Comparison of ENCODE assay signal across 1 cellular context in the genomic region with DNA sequence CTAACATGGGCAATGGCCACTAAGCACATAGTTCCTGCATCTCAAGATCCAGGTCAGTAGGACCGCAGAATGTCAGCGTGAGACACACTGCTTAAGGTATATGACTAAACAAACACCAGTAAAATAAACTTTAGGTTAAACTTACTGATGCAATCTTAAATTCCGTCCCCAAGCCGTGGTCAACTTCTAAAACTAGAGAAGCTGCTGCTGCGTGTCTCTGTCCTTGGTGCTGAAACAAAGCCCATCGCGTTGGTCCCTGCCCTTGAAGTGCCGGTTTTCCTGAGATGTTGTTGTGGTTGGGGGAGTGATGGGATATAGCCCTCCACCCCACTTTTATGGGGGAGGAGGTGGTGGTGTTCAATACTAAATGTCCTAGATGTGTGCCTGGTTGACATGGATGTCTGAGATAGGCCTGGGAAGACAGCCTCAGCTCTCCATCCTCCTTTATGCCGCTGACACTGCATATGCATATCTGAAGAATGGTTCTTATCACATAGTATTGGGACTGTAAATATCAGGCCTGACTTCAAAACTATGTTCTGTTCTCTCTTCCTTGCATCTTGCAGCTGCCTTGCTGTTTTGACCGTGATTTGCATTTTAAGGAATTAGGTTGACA.
TF ChIP-seq lines count a peak whose summit lies in the region.

No MANE protein-coding gene starts in this region.

TF ChIP-seq in K562, 482 proteins besides CTCF, POLR2A, EP300 and RAD21 (continued from another document and continues in another):
- TF ChIP-seq VEZF1 (CRISPR knock-in tag; IDR thresholded peaks at IDR 0.05): no peak
- TF ChIP-seq NCOA1 (IDR thresholded peaks at IDR 0.05; ENCODE audit: low read depth): peak; percentile 50; the same call in 1 of the 2 replicates
- TF ChIP-seq ZNF644 (tag; IDR thresholded peaks at IDR 0.05; ENCODE audit: low read depth): peak; percentile 82
- no peak for TF ChIP-seq HNRNPH1 (optimal IDR thresholded peaks at IDR 0.05; ENCODE audit: low read depth, low read length)
- no peak for TF ChIP-seq SMAD2 (IDR thresholded peaks at IDR 0.05; ENCODE audit: low read depth, low read length)
- no peak for TF ChIP-seq ARHGAP35 (IDR thresholded peaks at IDR 0.05; ENCODE audit: partially characterized antibody)
- TF ChIP-seq ZNF511 (CRISPR knock-in tag; IDR thresholded peaks at IDR 0.05): peak; percentile 64; the same call in 1 of the 2 replicates
- TF ChIP-seq PML (IDR thresholded peaks at IDR 0.05; ENCODE audit: low read length): no peak
- peak; percentile 39; the same call in 1 of the 2 replicates for TF ChIP-seq HMBOX1 (IDR thresholded peaks at IDR 0.05)
- TF ChIP-seq ZNF551 (CRISPR knock-in tag; IDR thresholded peaks at IDR 0.05): no peak
- TF ChIP-seq CBFB (CRISPR knock-in tag; IDR thresholded peaks at IDR 0.05): no peak
- no peak for TF ChIP-seq JUND (IDR thresholded peaks at IDR 0.05; ENCODE audit: borderline replicate concordance, low read depth, low read length)
- peak; percentile 54; the same call in 2 of the 3 replicates for TF ChIP-seq JUND (tag; IDR thresholded peaks at IDR 0.05; ENCODE audit: borderline replicate concordance, low read depth, low read length)
- no peak for TF ChIP-seq JUN (IDR thresholded peaks at IDR 0.05; ENCODE audit: borderline replicate concordance, low read depth, low read length)
- TF ChIP-seq JUN (CRISPR knock-in tag; IDR thresholded peaks at IDR 0.05; ENCODE audit: borderline replicate concordance): no peak
- TF ChIP-seq MAZ (CRISPR knock-in tag; conservative IDR thresholded peaks at IDR 0.05 in 1 of 2, IDR thresholded peaks at IDR 0.05 in 1 of 2): peak in 1 of 2 experiments; percentile 66; a peak in 2 of 4 replicates
- no peak for TF ChIP-seq ZFX (CRISPR knock-in tag; IDR thresholded peaks at IDR 0.05)
- TF ChIP-seq ETS1 (conservative IDR thresholded peaks at IDR 0.05; ENCODE audit: control insufficient read depth, low read depth, low read length): no peak
- peak; percentile 79; the same call in 1 of the 2 replicates for TF ChIP-seq DMBX1 (CRISPR knock-in tag; IDR thresholded peaks at IDR 0.05; ENCODE audit: borderline replicate concordance)
- no peak; the same call in none of the 2 replicates for TF ChIP-seq ZNF197 (CRISPR knock-in tag; IDR thresholded peaks at IDR 0.05; ENCODE audit: low read depth)
- TF ChIP-seq ZNF444 (CRISPR knock-in tag; IDR thresholded peaks at IDR 0.05): no peak
- TF ChIP-seq PREB (CRISPR knock-in tag; IDR thresholded peaks at IDR 0.05): no peak
- TF ChIP-seq RB1 (IDR thresholded peaks at IDR 0.05; ENCODE audit: low read depth): no peak
- no peak for TF ChIP-seq SUPT5H (IDR thresholded peaks at IDR 0.05)
- no peak for TF ChIP-seq E2F5 (CRISPR knock-in tag; IDR thresholded peaks at IDR 0.05)
- TF ChIP-seq ZNF324 (CRISPR knock-in tag; IDR thresholded peaks at IDR 0.05): no peak
- TF ChIP-seq KDM1A (IDR thresholded peaks at IDR 0.05): no peak
- TF ChIP-seq CBX8 (IDR thresholded peaks at IDR 0.05; ENCODE audit: borderline replicate concordance, extremely low read depth, low read depth, low read length, poor library complexity, severe bottlenecking): no peak
- no peak for TF ChIP-seq DNMT1 (IDR thresholded peaks at IDR 0.05)
- peak in 1 of 2 experiments; percentile 94 for TF ChIP-seq AFF1 (IDR thresholded peaks at IDR 0.05; ENCODE audit: low read depth in 1 of 2, partially characterized antibody in 2 of 2)
- no peak for TF ChIP-seq GTF3C2 (IDR thresholded peaks at IDR 0.05; ENCODE audit: borderline replicate concordance, extremely low read depth, insufficient read length)
- no peak for TF ChIP-seq ZNF212 (CRISPR knock-in tag; IDR thresholded peaks at IDR 0.05)
- TF ChIP-seq, protein P1, sequence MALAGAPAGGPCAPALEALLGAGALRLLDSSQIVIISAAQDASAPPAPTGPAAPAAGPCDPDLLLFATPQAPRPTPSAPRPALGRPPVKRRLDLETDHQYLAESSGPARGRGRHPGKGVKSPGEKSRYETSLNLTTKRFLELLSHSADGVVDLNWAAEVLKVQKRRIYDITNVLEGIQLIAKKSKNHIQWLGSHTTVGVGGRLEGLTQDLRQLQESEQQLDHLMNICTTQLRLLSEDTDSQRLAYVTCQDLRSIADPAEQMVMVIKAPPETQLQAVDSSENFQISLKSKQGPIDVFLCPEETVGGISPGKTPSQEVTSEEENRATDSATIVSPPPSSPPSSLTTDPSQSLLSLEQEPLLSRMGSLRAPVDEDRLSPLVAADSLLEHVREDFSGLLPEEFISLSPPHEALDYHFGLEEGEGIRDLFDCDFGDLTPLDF (CRISPR knock-in tag; IDR thresholded peaks at IDR 0.05): peak; percentile 52; the same call in 1 of the 2 replicates
- peak; percentile 75; the same call in 1 of the 2 replicates for TF ChIP-seq ZNF584 (CRISPR knock-in tag; IDR thresholded peaks at IDR 0.05; ENCODE audit: low read depth)
- TF ChIP-seq IRF9 (tag; IDR thresholded peaks at IDR 0.05): peak; percentile 35; the same call in 1 of the 2 replicates
- no peak for TF ChIP-seq DIDO1 (tag; IDR thresholded peaks at IDR 0.05; ENCODE audit: low read depth)
- TF ChIP-seq ETV6 (IDR thresholded peaks at IDR 0.05; ENCODE audit: borderline replicate concordance in 1 of 2, low read depth in 2 of 2, low read length in 1 of 2): no peak
- TF ChIP-seq ETV6 (CRISPR knock-in tag; IDR thresholded peaks at IDR 0.05; ENCODE audit: borderline replicate concordance): no peak
- TF ChIP-seq BDP1 (IDR thresholded peaks at IDR 0.05; ENCODE audit: insufficient read depth, insufficient read length): no peak
- no peak for TF ChIP-seq ZNF431 (CRISPR knock-in tag; IDR thresholded peaks at IDR 0.05)
- no peak for TF ChIP-seq ZNF311 (CRISPR knock-in tag; IDR thresholded peaks at IDR 0.05)
- no peak for TF ChIP-seq SREBF2 (CRISPR knock-in tag; IDR thresholded peaks at IDR 0.05)
- peak; percentile 99 for TF ChIP-seq EHMT2 (IDR thresholded peaks at IDR 0.05)
- TF ChIP-seq TBL1XR1 (IDR thresholded peaks at IDR 0.05; ENCODE audit: low read length in 2 of 2): no peak
- TF ChIP-seq FOXP1 (CRISPR knock-in tag; IDR thresholded peaks at IDR 0.05): no peak
- TF ChIP-seq ID3 (CRISPR knock-in tag; IDR thresholded peaks at IDR 0.05): no peak
- TF ChIP-seq ID3 (tag; IDR thresholded peaks at IDR 0.05): 0 out of 2 replicates have a peak, but pooled peaks have one; percentile 36
